14 cellular contexts compared by ENCODE assay signal in genomic region chr20:34956751-34957472, GRCh38. TPM values are rescaled to one million over a fixed set of nuclear protein-coding genes. Genes with fewer than 3 reads are reported as not detected.
DNase-seq lines count a peak whose midpoint lies in the region; ATAC-seq and TF ChIP-seq lines count a peak whose summit lies in the region.
"Had no signal": no experiment of that assay in that cellular context is flagged by ENCODE, and none has a peak within 500 bp of the region (broad histone marks: within the 10 kb centered on the region; RNA-seq: fewer than 3 reads in every experiment).

No MANE protein-coding gene starts in this region.

- H3K4me3 Mint-ChIP-seq in glutamatergic neuron (ENCODE audit: unreplicated experiment): peak overlapping the region; percentile 99

- no peaks in the 10 kb centered on the region for H3K27me3 ChIP-seq in DND-41 (ENCODE audit: insufficient read depth, low read length, poor library complexity)
- H3K27me3 ChIP-seq in OCI-LY3 (ENCODE audit: low read depth, low read length): no peaks in the 10 kb centered on the region
- no peaks in the 10 kb centered on the region for H3K27me3 ChIP-seq in psoas muscle (ENCODE audit: insufficient read depth in 3 of 3, low read length in 2 of 3)
- H3K27me3 ChIP-seq: foreskin keratinocyte had no signal

- DNase-seq in DND-41 (no peak), glutamatergic neuron (no peak), psoas muscle (no peak), NCI-H2107 (lab: John Stamatoyannopoulos, UW) (no peak)
- DNase-seq: activated T-cell treated with anti-CD3 and anti-CD28 coated beads, Interleukin-2, amount 50 U/mL, for 72 hours; effector CD4-positive, alpha-beta T cell; foreskin keratinocyte; GOT3; midbrain; NCI-H510A; PC-9 had no signal

- intact Hi-C loops in psoas muscle (cut with DNase I): loop anchor here in 1 of 2 donors (1.0 to 5.0 kb wide), 2 partner anchors 84 to 135 kb away; partner anchors contain the start of gene TRPC4AP

- peaks cover 12% of the 10 kb centered on the region for H3K27me3 Mint-ChIP-seq in glutamatergic neuron (ENCODE audit: unreplicated experiment)

- no peak overlapping the region for H3K27ac ChIP-seq in DND-41 (ENCODE audit: low read length)
- no peak overlapping the region for H3K27ac ChIP-seq in OCI-LY3 (ENCODE audit: low read length)
- peak overlapping the region; percentile 96 for H3K27ac ChIP-seq in psoas muscle
- H3K27ac ChIP-seq: foreskin keratinocyte, PC-9 had no signal

- peaks cover 15% of the 10 kb centered on the region for H3K4me1 Mint-ChIP-seq in glutamatergic neuron (ENCODE audit: low read depth, unreplicated experiment)

- H3K27ac Mint-ChIP-seq in glutamatergic neuron (ENCODE audit: unreplicated experiment): peak overlapping the region; percentile 98

- peak overlapping the region; percentile 80 for H3K4me2 ChIP-seq in DND-41 (ENCODE audit: insufficient read depth, low read length)
- no peak overlapping the region for H3K4me2 ChIP-seq in OCI-LY3 (ENCODE audit: low read length)

- H3K9me3 ChIP-seq in DND-41 (ENCODE audit: insufficient read depth, low read length, severe bottlenecking) (no peaks in the 10 kb centered on the region), OCI-LY3 (ENCODE audit: insufficient read depth, low read length) (no peaks in the 10 kb centered on the region), psoas muscle (no peaks in the 10 kb centered on the region)

- H3K9ac ChIP-seq in DND-41 (ENCODE audit: low read depth, low read length) (no peak overlapping the region), OCI-LY3 (ENCODE audit: low read length) (peak overlapping the region; percentile 81; the same call in 1 of the 2 replicates)

- WGBS in psoas muscle, 3 donors: 54 to 75% (median 69%) methylated on average over 21 of the region's 21 CpGs

- H3K36me3 ChIP-seq in DND-41 (ENCODE audit: insufficient read depth, low read length) (peaks cover 2% of the 10 kb centered on the region), OCI-LY3 (replicated peaks; ENCODE audit: low read depth, low read length) (no peaks in the 10 kb centered on the region), psoas muscle (ENCODE audit: insufficient read depth in 1 of 2, low read depth in 1 of 2) (no peaks in the 10 kb centered on the region)

- H3K36me3 Mint-ChIP-seq in glutamatergic neuron (ENCODE audit: unreplicated experiment): no peaks in the 10 kb centered on the region

- TF ChIP-seq CTCF in DND-41 (IDR thresholded peaks at IDR 0.05; ENCODE audit: borderline replicate concordance, extremely low read depth, low read length, poor library complexity, severe bottlenecking) (no peak), OCI-LY3 (IDR thresholded peaks at IDR 0.05; ENCODE audit: low read depth, low read length) (no peak), glutamatergic neuron (IDR thresholded peaks at IDR 0.05; ENCODE audit: partially characterized antibody, unreplicated experiment) (no peak), psoas muscle (IDR thresholded peaks at IDR 0.05) (no peak)

- peaks cover 8% of the 10 kb centered on the region; the same call in 1 of the 2 replicates for H3K79me2 ChIP-seq in DND-41 (ENCODE audit: insufficient read depth, low read length)
- H3K79me2 ChIP-seq in OCI-LY3 (ENCODE audit: low read length): peaks cover 7% of the 10 kb centered on the region

- H3K4me3 ChIP-seq in DND-41 (ENCODE audit: low read depth in 1 of 2, low read length in 2 of 2): no peak overlapping the region
- H3K4me3 ChIP-seq in OCI-LY3 (ENCODE audit: low read length): no peak overlapping the region
- H3K4me3 ChIP-seq in psoas muscle: no peak overlapping the region

- ATAC-seq in DND-41 (ENCODE audit: insufficient read depth, low read depth): no peak
- no peak for ATAC-seq in psoas muscle
- no peak for ATAC-seq in GM18909 (IDR thresholded peaks at IDR 0.05; ENCODE audit: poor library complexity, unreplicated experiment)
- ATAC-seq in HG03521 (IDR thresholded peaks at IDR 0.05; ENCODE audit: unreplicated experiment): no peak
- ATAC-seq: activated T-cell treated with anti-CD3 and anti-CD28 coated beads, Interleukin-2, amount 50 U/mL, for 72 hours; foreskin keratinocyte had no signal

- H4K20me1 ChIP-seq in DND-41 (ENCODE audit: insufficient read depth, low read length): no peaks in the 10 kb centered on the region
- no peaks in the 10 kb centered on the region for H4K20me1 ChIP-seq in OCI-LY3 (ENCODE audit: insufficient read depth, low read length)

- peak overlapping the region; percentile 94 for H2AFZ ChIP-seq in DND-41 (ENCODE audit: low read depth, low read length)
- no peak overlapping the region for H2AFZ ChIP-seq in OCI-LY3 (ENCODE audit: low read depth, low read length)

- H3K4me1 ChIP-seq in DND-41 (ENCODE audit: insufficient read depth, low read length): peaks cover 23% of the 10 kb centered on the region
- peaks cover 14% of the 10 kb centered on the region for H3K4me1 ChIP-seq in OCI-LY3 (ENCODE audit: low read length)
- peaks cover 22% of the 10 kb centered on the region for H3K4me1 ChIP-seq in psoas muscle

- H3K9me3 Mint-ChIP-seq in glutamatergic neuron (ENCODE audit: unreplicated experiment): peaks cover 8% of the 10 kb centered on the region
- H3K9me3 Mint-ChIP-seq: activated T-cell treated with anti-CD3 and anti-CD28 coated beads, Interleukin-2, amount 50 U/mL, for 72 hours had no signal

RNA-seq across cellular contexts. Expression of gene MYH7B, which starts 1.2 kb away (rescaled TPM):
- total RNA-seq in glutamatergic neuron (ENCODE audit: unreplicated experiment) (1.5 TPM), psoas muscle (100 to 1,000 TPM in 1 of 4 donors, 10 to 100 TPM in 3; 10.6 to 101 (median 22.1) TPM)
- polyA plus RNA-seq in psoas muscle: 10 to 100 TPM in 1 of 3 donors, 1 to 10 TPM in 2; 5.7 to 15.0 (median 6.4) TPM

RNA-seq across cellular contexts. Expression of gene GSS, which starts 1.3 kb away (rescaled TPM):
- total RNA-seq in glutamatergic neuron (ENCODE audit: unreplicated experiment): 28.2 TPM
- total RNA-seq in psoas muscle: 10 to 100 TPM; 21.5 to 36.6 (median 26.6) TPM
- polyA plus RNA-seq in psoas muscle: 10 to 100 TPM; 14.5 to 26.9 (median 24.5) TPM
